ENCODE assay signal across 1 cellular context in the genomic region with DNA sequence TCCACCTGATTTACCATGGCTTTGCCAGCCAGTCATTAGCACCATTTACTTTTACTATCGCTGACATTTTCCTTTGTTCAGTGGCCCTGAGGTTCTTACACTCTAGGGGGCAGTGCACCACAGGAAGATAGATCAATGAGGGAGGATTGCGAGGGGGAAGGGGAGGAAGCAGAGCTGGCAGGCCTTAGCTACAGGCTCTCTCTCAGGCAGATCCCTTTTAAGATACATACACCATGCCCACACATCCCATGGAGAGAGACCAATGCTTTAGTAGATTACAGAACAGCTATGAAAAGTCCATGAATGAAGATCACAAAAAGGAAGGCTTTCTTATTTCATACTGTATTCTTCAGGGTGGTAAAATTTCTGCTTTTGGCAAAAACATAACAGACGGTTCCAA.
A peak's percentile ranks its signal among the peaks of the same experiment; 100 is the strongest.
TF ChIP-seq lines count a peak whose summit lies in the region.

No MANE protein-coding gene starts in this region.

TF ChIP-seq in H1, 55 proteins besides CTCF, POLR2A, EP300 and RAD21:
- TF ChIP-seq TEAD4 (IDR thresholded peaks at IDR 0.05; ENCODE audit: low read depth, low read length), result peak; percentile 16; the same call in 1 of the 2 replicates
- no peak for TF ChIP-seq TAF1 (IDR thresholded peaks at IDR 0.05; ENCODE audit: low read depth, low read length)
- no peak for TF ChIP-seq TCF12 (IDR thresholded peaks at IDR 0.05; ENCODE audit: low read depth, low read length)
- no peak for TF ChIP-seq POLR2AphosphoS5 (IDR thresholded peaks at IDR 0.05; ENCODE audit: low read depth, low read length)
- 0 out of 2 replicates have a peak, but pooled peaks have one; percentile 34 for TF ChIP-seq CREB1 (IDR thresholded peaks at IDR 0.05)
- no peak for TF ChIP-seq SIRT6 (IDR thresholded peaks at IDR 0.05; ENCODE audit: low read length)
- TF ChIP-seq E2F6 (IDR thresholded peaks at IDR 0.05), result no peak
- TF ChIP-seq CEBPB (IDR thresholded peaks at IDR 0.05; ENCODE audit: low read depth, low read length), result no peak
- no peak for TF ChIP-seq RXRA (IDR thresholded peaks at IDR 0.05; ENCODE audit: insufficient read depth, low read depth, low read length)
- no peak for TF ChIP-seq ATF3 (IDR thresholded peaks at IDR 0.05; ENCODE audit: insufficient read depth, low read depth, low read length)
- TF ChIP-seq KDM5A (IDR thresholded peaks at IDR 0.05; ENCODE audit: low read length), result no peak
- TF ChIP-seq YY1 (IDR thresholded peaks at IDR 0.05; ENCODE audit: low read depth, low read length), result 0 out of 2 replicates have a peak, but pooled peaks have one; percentile 53
- TF ChIP-seq CHD2 (IDR thresholded peaks at IDR 0.05; ENCODE audit: low read length), result peak; percentile 62
- peak; percentile 23; the same call in 1 of the 2 replicates for TF ChIP-seq MAX (IDR thresholded peaks at IDR 0.05)
- TF ChIP-seq, protein P1, sequence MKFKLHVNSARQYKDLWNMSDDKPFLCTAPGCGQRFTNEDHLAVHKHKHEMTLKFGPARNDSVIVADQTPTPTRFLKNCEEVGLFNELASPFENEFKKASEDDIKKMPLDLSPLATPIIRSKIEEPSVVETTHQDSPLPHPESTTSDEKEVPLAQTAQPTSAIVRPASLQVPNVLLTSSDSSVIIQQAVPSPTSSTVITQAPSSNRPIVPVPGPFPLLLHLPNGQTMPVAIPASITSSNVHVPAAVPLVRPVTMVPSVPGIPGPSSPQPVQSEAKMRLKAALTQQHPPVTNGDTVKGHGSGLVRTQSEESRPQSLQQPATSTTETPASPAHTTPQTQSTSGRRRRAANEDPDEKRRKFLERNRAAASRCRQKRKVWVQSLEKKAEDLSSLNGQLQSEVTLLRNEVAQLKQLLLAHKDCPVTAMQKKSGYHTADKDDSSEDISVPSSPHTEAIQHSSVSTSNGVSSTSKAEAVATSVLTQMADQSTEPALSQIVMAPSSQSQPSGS (IDR thresholded peaks at IDR 0.05; ENCODE audit: low read length), result no peak
